9 cellular contexts compared by ENCODE assay signal in genomic region chr2:37376421-37377186, GRCh38. TPM values are rescaled to one million over a fixed set of nuclear protein-coding genes. Genes with fewer than 3 reads are reported as not detected.
DNase-seq lines count a peak whose midpoint lies in the region; ATAC-seq lines count a peak whose summit lies in the region.
"Had no signal": no experiment of that assay in that cellular context is flagged by ENCODE, and none has a peak within 500 bp of the region (broad histone marks: within the 10 kb centered on the region; RNA-seq: fewer than 3 reads in every experiment).

No MANE protein-coding gene starts in this region.

- no peaks in the 10 kb centered on the region for H3K27me3 ChIP-seq in BLaER1

- H4K20me1 ChIP-seq in BLaER1, result no peaks in the 10 kb centered on the region

- H3K4me3 Mint-ChIP-seq in effector memory CD8-positive, alpha-beta T cell, result peak overlapping the region; percentile 7 to 13

- peaks cover 46% of the 10 kb centered on the region for H3K4me1 ChIP-seq in BLaER1

- no peaks in the 10 kb centered on the region for H3K9me3 ChIP-seq in BLaER1

- peak; percentile 87 for ATAC-seq in GM19025 (IDR thresholded peaks at IDR 0.05; ENCODE audit: low read depth, unreplicated experiment)
- ATAC-seq in HG03060 (IDR thresholded peaks at IDR 0.05; ENCODE audit: low read depth, unreplicated experiment), result peak; percentile 85
- ATAC-seq in effector memory CD8-positive, alpha-beta T cell (replicated peaks), result peak; percentile 85

- H3K27ac ChIP-seq in BLaER1, result no peak overlapping the region

- no peaks in the 10 kb centered on the region for H3K36me3 ChIP-seq in BLaER1

- no peaks in the 10 kb centered on the region for H3K36me3 Mint-ChIP-seq in effector memory CD8-positive, alpha-beta T cell (ENCODE audit: insufficient read depth)

- no peak overlapping the region for H3K4me3 ChIP-seq in BLaER1
- H3K4me3 ChIP-seq: K562 had no signal

- H3K27ac Mint-ChIP-seq in effector memory CD8-positive, alpha-beta T cell, result no peak overlapping the region

- no peak overlapping the region for H3K9ac ChIP-seq in BLaER1

- peaks cover 42 to 47% of the 10 kb centered on the region in 2 donors for H3K27me3 Mint-ChIP-seq in effector memory CD8-positive, alpha-beta T cell

- H3K4me1 Mint-ChIP-seq in effector memory CD8-positive, alpha-beta T cell (ENCODE audit: low read depth in 2 of 2), result peaks cover 6 to 13% of the 10 kb centered on the region in 2 donors

- H3K4me2 ChIP-seq in BLaER1, result peak overlapping the region; percentile 29; the same call in 1 of the 2 replicates

- H3K9me3 Mint-ChIP-seq in effector memory CD8-positive, alpha-beta T cell, result no peaks in the 10 kb centered on the region

- DNase-seq in NOMO-1 treated with dmso at 0.1 percent for 144 hours (lab: John Stamatoyannopoulos, UW; ENCODE audit: unreplicated experiment) (peak; percentile 51), dermis blood vessel endothelial cell (no peak), SKM-1 (lab: John Stamatoyannopoulos, UW; ENCODE audit: unreplicated experiment) (no peak)
- peak in 1 of 3 experiments; percentile 15 for DNase-seq in effector memory CD8-positive, alpha-beta T cell
- peak; percentile 50 for DNase-seq in stimulated activated CD4-positive, alpha-beta T cell treated with anti-CD3 and anti-CD28 coated beads, Interleukin-1b, Interleukin-23, amount 100 ng/mL, for 48 hours

RNA-seq across cellular contexts. Expression of gene QPCT, which starts 32.2 kb away (rescaled TPM):
- total RNA-seq in dermis blood vessel endothelial cell, result 4.0 and 7.8 TPM in 2 replicates
- total RNA-seq: K562 had no signal

RNA-seq across cellular contexts. Expression of gene PRKD3, which starts 52.0 kb away (rescaled TPM):
- 76.5 and 77.1 TPM in 2 replicates for total RNA-seq in dermis blood vessel endothelial cell

Comparison
In these comparisons a context has a peak if more than half of its experiments do, and no peak if none do; other contexts are left out.
1. DNase-seq: peak in NOMO-1 treated with dmso at 0.1 percent for 144 hours (single experiment) and stimulated activated CD4-positive, alpha-beta T cell treated with anti-CD3 and anti-CD28 coated beads, Interleukin-1b, Interleukin-23, amount 100 ng/mL, for 48 hours (single experiment); none in dermis blood vessel endothelial cell (single experiment) and SKM-1 (single experiment).
2. Peak in every context shown above with its lines, with median percentiles within 50 percentile points of each other: ATAC-seq.